ENCODE assay signal across 1 cellular context in genomic region chr19:45711851-45712698, GRCh38.
TF ChIP-seq lines count a peak whose summit lies in the region.

No MANE protein-coding gene starts in this region.

TF ChIP-seq in GM12878, 131 proteins besides CTCF, POLR2A, EP300 and RAD21:
- TF ChIP-seq USF1 (IDR thresholded peaks at IDR 0.05; ENCODE audit: borderline replicate concordance, extremely low read length, insufficient read depth, low read depth, low read length) = no peak
- no peak for TF ChIP-seq NR2C1 (IDR thresholded peaks at IDR 0.05)
- no peak for TF ChIP-seq POU2F2 (IDR thresholded peaks at IDR 0.05; ENCODE audit: borderline replicate concordance, low read depth, low read length)
- TF ChIP-seq WRNIP1 (IDR thresholded peaks at IDR 0.05; ENCODE audit: borderline replicate concordance, low read depth, low read length) = no peak
- no peak for TF ChIP-seq NBN (IDR thresholded peaks at IDR 0.05)
- TF ChIP-seq ZNF217 (IDR thresholded peaks at IDR 0.05) = no peak
- TF ChIP-seq SKIL (IDR thresholded peaks at IDR 0.05; ENCODE audit: low read depth, poor library complexity, severe bottlenecking) = no peak
- TF ChIP-seq E2F8 (IDR thresholded peaks at IDR 0.05; ENCODE audit: low read depth, partially characterized antibody) = no peak
- TF ChIP-seq ETV6 (conservative IDR thresholded peaks at IDR 0.05 in 1 of 2, IDR thresholded peaks at IDR 0.05 in 1 of 2; ENCODE audit: borderline replicate concordance in 1 of 2, low read depth in 1 of 2) = no peak
- no peak for TF ChIP-seq EED (IDR thresholded peaks at IDR 0.05; ENCODE audit: low read depth)
- TF ChIP-seq SUZ12 (IDR thresholded peaks at IDR 0.05; ENCODE audit: unreplicated experiment) = no peak
- TF ChIP-seq GATAD2B (conservative IDR thresholded peaks at IDR 0.05; ENCODE audit: low read depth) = no peak
- TF ChIP-seq KAT2A (conservative IDR thresholded peaks at IDR 0.05; ENCODE audit: control insufficient read depth, low read depth, low read length) = no peak
- no peak for TF ChIP-seq ZNF274 (IDR thresholded peaks at IDR 0.05; ENCODE audit: insufficient read depth, insufficient read length)
- TF ChIP-seq STAT1 (conservative IDR thresholded peaks at IDR 0.05) = no peak
- no peak for TF ChIP-seq HDAC6 (IDR thresholded peaks at IDR 0.05; ENCODE audit: unreplicated experiment)
- TF ChIP-seq SMARCA5 (IDR thresholded peaks at IDR 0.05) = no peak
- TF ChIP-seq BRCA1 (IDR thresholded peaks at IDR 0.05; ENCODE audit: low read depth, low read length) = no peak
